ENCODE assay signal across 1 cellular context in the genomic region with DNA sequence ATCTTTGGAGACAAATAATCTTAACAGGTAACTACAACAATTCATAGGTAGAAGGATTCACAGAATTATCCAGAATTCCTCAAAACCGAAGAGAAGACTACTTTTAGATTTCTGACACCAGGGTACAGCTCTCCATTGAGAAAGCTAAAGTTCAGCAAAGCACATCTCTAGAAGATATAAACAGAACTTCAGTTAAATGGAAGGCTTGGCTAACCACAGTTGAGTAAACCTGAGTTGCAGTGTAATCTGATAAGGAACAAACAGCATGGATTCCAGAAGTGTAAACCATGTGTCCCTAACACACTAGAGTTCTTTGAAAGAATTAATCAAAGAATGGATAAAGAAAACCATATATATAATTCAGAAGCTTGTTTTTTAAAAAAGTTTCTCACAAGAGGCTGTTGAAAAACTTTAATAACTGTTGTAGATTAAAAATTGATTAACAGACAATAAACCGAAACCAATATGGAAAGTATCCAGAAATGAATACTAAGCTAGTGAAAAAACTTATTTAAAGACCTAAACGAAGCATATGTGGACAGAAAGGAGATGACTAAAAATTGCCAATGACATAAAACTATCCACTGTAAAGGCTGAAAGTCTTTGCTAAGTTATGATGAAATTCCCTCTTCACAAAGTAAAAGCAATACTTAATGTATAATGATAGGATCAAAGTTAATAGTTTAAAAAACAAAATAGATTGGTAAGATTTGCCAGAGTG.
TF ChIP-seq lines count a peak whose summit lies in the region.

No MANE protein-coding gene starts in this region.

TF ChIP-seq in K562, 482 proteins besides CTCF, POLR2A, EP300 and RAD21 (continued from another document):
- TF ChIP-seq POLR2B (IDR thresholded peaks at IDR 0.05; ENCODE audit: low read depth, partially characterized antibody) (no peak), ZNF830 (CRISPR knock-in tag; IDR thresholded peaks at IDR 0.05) (no peak), PPARD (CRISPR knock-in tag; IDR thresholded peaks at IDR 0.05) (no peak), ZNF263 (CRISPR knock-in tag; IDR thresholded peaks at IDR 0.05; ENCODE audit: borderline replicate concordance) (no peak), TEAD2 (tag; IDR thresholded peaks at IDR 0.05) (no peak), SAFB (IDR thresholded peaks at IDR 0.05; ENCODE audit: borderline replicate concordance, low read depth, low read length) (no peak), DIDO1 (tag; IDR thresholded peaks at IDR 0.05; ENCODE audit: low read depth) (peak; percentile 16; the same call in 1 of the 2 replicates), CHD1 (IDR thresholded peaks at IDR 0.05; ENCODE audit: low read length) (no peak), IRF2 (CRISPR knock-in tag; IDR thresholded peaks at IDR 0.05) (no peak), ILK (tag; IDR thresholded peaks at IDR 0.05; ENCODE audit: borderline replicate concordance, low read depth) (no peak), TRIM28 (IDR thresholded peaks at IDR 0.05) (no peak), NR3C1 (CRISPR knock-in tag; IDR thresholded peaks at IDR 0.05) (no peak), RBM34 (IDR thresholded peaks at IDR 0.05; ENCODE audit: borderline replicate concordance, insufficient read depth, low read length) (no peak)
- TF ChIP-seq, protein P1, sequence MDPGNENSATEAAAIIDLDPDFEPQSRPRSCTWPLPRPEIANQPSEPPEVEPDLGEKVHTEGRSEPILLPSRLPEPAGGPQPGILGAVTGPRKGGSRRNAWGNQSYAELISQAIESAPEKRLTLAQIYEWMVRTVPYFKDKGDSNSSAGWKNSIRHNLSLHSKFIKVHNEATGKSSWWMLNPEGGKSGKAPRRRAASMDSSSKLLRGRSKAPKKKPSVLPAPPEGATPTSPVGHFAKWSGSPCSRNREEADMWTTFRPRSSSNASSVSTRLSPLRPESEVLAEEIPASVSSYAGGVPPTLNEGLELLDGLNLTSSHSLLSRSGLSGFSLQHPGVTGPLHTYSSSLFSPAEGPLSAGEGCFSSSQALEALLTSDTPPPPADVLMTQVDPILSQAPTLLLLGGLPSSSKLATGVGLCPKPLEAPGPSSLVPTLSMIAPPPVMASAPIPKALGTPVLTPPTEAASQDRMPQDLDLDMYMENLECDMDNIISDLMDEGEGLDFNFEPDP (CRISPR knock-in tag; IDR thresholded peaks at IDR 0.05) = no peak
- TF ChIP-seq, protein P2, sequence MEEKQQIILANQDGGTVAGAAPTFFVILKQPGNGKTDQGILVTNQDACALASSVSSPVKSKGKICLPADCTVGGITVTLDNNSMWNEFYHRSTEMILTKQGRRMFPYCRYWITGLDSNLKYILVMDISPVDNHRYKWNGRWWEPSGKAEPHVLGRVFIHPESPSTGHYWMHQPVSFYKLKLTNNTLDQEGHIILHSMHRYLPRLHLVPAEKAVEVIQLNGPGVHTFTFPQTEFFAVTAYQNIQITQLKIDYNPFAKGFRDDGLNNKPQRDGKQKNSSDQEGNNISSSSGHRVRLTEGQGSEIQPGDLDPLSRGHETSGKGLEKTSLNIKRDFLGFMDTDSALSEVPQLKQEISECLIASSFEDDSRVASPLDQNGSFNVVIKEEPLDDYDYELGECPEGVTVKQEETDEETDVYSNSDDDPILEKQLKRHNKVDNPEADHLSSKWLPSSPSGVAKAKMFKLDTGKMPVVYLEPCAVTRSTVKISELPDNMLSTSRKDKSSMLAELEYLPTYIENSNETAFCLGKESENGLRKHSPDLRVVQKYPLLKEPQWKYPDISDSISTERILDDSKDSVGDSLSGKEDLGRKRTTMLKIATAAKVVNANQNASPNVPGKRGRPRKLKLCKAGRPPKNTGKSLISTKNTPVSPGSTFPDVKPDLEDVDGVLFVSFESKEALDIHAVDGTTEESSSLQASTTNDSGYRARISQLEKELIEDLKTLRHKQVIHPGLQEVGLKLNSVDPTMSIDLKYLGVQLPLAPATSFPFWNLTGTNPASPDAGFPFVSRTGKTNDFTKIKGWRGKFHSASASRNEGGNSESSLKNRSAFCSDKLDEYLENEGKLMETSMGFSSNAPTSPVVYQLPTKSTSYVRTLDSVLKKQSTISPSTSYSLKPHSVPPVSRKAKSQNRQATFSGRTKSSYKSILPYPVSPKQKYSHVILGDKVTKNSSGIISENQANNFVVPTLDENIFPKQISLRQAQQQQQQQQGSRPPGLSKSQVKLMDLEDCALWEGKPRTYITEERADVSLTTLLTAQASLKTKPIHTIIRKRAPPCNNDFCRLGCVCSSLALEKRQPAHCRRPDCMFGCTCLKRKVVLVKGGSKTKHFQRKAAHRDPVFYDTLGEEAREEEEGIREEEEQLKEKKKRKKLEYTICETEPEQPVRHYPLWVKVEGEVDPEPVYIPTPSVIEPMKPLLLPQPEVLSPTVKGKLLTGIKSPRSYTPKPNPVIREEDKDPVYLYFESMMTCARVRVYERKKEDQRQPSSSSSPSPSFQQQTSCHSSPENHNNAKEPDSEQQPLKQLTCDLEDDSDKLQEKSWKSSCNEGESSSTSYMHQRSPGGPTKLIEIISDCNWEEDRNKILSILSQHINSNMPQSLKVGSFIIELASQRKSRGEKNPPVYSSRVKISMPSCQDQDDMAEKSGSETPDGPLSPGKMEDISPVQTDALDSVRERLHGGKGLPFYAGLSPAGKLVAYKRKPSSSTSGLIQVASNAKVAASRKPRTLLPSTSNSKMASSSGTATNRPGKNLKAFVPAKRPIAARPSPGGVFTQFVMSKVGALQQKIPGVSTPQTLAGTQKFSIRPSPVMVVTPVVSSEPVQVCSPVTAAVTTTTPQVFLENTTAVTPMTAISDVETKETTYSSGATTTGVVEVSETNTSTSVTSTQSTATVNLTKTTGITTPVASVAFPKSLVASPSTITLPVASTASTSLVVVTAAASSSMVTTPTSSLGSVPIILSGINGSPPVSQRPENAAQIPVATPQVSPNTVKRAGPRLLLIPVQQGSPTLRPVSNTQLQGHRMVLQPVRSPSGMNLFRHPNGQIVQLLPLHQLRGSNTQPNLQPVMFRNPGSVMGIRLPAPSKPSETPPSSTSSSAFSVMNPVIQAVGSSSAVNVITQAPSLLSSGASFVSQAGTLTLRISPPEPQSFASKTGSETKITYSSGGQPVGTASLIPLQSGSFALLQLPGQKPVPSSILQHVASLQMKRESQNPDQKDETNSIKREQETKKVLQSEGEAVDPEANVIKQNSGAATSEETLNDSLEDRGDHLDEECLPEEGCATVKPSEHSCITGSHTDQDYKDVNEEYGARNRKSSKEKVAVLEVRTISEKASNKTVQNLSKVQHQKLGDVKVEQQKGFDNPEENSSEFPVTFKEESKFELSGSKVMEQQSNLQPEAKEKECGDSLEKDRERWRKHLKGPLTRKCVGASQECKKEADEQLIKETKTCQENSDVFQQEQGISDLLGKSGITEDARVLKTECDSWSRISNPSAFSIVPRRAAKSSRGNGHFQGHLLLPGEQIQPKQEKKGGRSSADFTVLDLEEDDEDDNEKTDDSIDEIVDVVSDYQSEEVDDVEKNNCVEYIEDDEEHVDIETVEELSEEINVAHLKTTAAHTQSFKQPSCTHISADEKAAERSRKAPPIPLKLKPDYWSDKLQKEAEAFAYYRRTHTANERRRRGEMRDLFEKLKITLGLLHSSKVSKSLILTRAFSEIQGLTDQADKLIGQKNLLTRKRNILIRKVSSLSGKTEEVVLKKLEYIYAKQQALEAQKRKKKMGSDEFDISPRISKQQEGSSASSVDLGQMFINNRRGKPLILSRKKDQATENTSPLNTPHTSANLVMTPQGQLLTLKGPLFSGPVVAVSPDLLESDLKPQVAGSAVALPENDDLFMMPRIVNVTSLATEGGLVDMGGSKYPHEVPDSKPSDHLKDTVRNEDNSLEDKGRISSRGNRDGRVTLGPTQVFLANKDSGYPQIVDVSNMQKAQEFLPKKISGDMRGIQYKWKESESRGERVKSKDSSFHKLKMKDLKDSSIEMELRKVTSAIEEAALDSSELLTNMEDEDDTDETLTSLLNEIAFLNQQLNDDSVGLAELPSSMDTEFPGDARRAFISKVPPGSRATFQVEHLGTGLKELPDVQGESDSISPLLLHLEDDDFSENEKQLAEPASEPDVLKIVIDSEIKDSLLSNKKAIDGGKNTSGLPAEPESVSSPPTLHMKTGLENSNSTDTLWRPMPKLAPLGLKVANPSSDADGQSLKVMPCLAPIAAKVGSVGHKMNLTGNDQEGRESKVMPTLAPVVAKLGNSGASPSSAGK (IDR thresholded peaks at IDR 0.05) = peak; percentile 55
- TF ChIP-seq, protein P3, sequence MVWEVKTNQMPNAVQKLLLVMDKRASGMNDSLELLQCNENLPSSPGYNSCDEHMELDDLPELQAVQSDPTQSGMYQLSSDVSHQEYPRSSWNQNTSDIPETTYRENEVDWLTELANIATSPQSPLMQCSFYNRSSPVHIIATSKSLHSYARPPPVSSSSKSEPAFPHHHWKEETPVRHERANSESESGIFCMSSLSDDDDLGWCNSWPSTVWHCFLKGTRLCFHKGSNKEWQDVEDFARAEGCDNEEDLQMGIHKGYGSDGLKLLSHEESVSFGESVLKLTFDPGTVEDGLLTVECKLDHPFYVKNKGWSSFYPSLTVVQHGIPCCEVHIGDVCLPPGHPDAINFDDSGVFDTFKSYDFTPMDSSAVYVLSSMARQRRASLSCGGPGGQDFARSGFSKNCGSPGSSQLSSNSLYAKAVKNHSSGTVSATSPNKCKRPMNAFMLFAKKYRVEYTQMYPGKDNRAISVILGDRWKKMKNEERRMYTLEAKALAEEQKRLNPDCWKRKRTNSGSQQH (CRISPR knock-in tag; IDR thresholded peaks at IDR 0.05) = no peak
- TF ChIP-seq, protein P4, sequence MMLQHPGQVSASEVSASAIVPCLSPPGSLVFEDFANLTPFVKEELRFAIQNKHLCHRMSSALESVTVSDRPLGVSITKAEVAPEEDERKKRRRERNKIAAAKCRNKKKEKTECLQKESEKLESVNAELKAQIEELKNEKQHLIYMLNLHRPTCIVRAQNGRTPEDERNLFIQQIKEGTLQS (IDR thresholded peaks at IDR 0.05) = peak; percentile 58
- TF ChIP-seq, protein P4 (CRISPR knock-in tag; conservative IDR thresholded peaks at IDR 0.05) = no peak
